Comparison of ENCODE assay signal across 8 cellular contexts in the genomic region with DNA sequence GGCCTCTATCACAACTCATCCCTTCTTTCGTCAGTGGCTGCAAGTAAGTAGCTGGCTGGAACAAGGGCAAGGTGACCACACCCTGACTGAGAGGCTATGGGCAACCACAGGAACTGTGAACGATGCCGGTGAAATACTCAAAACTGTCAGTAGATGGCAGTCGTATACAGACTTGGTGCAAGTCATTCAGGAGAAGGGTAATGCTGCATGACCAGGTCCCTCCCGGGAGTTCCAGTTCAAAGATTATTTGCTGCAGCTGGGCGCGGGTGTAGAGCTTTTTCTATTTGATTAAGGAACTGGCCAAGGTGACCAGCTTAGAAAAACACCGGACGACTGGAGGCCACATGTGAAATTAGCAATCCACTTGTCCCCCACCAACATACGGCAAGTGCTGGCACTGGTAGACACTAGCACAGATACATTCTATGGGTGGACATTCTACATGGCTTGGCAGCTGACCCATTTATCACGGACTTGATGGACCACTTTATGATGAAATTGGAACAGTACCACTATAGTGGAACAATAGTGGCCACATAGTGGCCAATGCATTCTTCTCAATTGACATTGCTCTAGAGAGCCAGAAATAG.
DNase-seq lines count a peak whose midpoint lies in the region; ATAC-seq, FAIRE-seq and TF ChIP-seq lines count a peak whose summit lies in the region.

No MANE protein-coding gene starts in this region.

- no peak overlapping the region for H3K27ac Mint-ChIP-seq in activated naive CD4-positive, alpha-beta T cell treated with anti-CD3 and anti-CD28 coated beads, Interleukin-2, amount 10 ng/mL, durations not matched to agents 7 days and 5 days

- ATAC-seq in GM21619 (IDR thresholded peaks at IDR 0.05; ENCODE audit: unreplicated experiment) (peak; percentile 90), left lung (peak; percentile 100)

- H3K27me3 ChIP-seq in HL-60 (ENCODE audit: insufficient read depth, poor library complexity, severe bottlenecking) (no peaks in the 10 kb centered on the region), OCI-LY3 (ENCODE audit: low read depth, low read length) (no peaks in the 10 kb centered on the region), left lung (no peaks in the 10 kb centered on the region)

- CTCF ChIA-PET in activated naive CD4-positive, alpha-beta T cell treated with anti-CD3 and anti-CD28 coated beads, Interleukin-2, amount 10 ng/mL, durations not matched to agents 7 days and 5 days (lab: Charles Lee) = interaction anchor here (0.8 kb wide), 1 partner anchor 9 kb away, joined by 3 read pairs; no protein-coding TSS in a partner anchor

- H3K4me1 ChIP-seq in OCI-LY3 (ENCODE audit: low read length) (no peaks in the 10 kb centered on the region), left lung (no peaks in the 10 kb centered on the region)

- peak overlapping the region; percentile 57; the same call in 1 of the 2 replicates for H2AFZ ChIP-seq in OCI-LY3 (ENCODE audit: low read depth, low read length)

- H3K9me3 ChIP-seq in OCI-LY3 (ENCODE audit: insufficient read depth, low read length) (no peaks in the 10 kb centered on the region), left lung (no peaks in the 10 kb centered on the region)

- no peaks in the 10 kb centered on the region for H3K79me2 ChIP-seq in OCI-LY3 (ENCODE audit: low read length)

- H3K4me1 Mint-ChIP-seq in activated naive CD4-positive, alpha-beta T cell treated with anti-CD3 and anti-CD28 coated beads, Interleukin-2, amount 10 ng/mL, durations not matched to agents 7 days and 5 days = no peaks in the 10 kb centered on the region

- no peak overlapping the region for H3K4me3 Mint-ChIP-seq in activated naive CD4-positive, alpha-beta T cell treated with anti-CD3 and anti-CD28 coated beads, Interleukin-2, amount 10 ng/mL, durations not matched to agents 7 days and 5 days

- peak; percentile 71 for FAIRE-seq in urothelium cell line (lab: Jason Lieb, UNC)

- H3K4me2 ChIP-seq in OCI-LY3 (ENCODE audit: low read length) = peak overlapping the region; percentile 76

- H3K4me3 ChIP-seq in HL-60 (replicated peaks; ENCODE audit: insufficient read depth, low read length) (no peak overlapping the region), OCI-LY3 (ENCODE audit: low read length) (peak overlapping the region; percentile 67), left lung (no peak overlapping the region)

- H3K9me3 Mint-ChIP-seq in activated naive CD4-positive, alpha-beta T cell treated with anti-CD3 and anti-CD28 coated beads, Interleukin-2, amount 10 ng/mL, durations not matched to agents 7 days and 5 days = no peaks in the 10 kb centered on the region

- no peaks in the 10 kb centered on the region for H3K27me3 Mint-ChIP-seq in activated naive CD4-positive, alpha-beta T cell treated with anti-CD3 and anti-CD28 coated beads, Interleukin-2, amount 10 ng/mL, durations not matched to agents 7 days and 5 days

- no peak overlapping the region for H3K27ac ChIP-seq in HL-60 (replicated peaks)
- H3K27ac ChIP-seq in OCI-LY3 (ENCODE audit: low read length) = no peak overlapping the region
- no peak overlapping the region for H3K27ac ChIP-seq in left lung

- H4K20me1 ChIP-seq in OCI-LY3 (ENCODE audit: insufficient read depth, low read length) = no peaks in the 10 kb centered on the region

- TF ChIP-seq CTCF in HL-60 (IDR thresholded peaks at IDR 0.05; ENCODE audit: insufficient read depth, low read length) (peak; percentile 68), OCI-LY3 (IDR thresholded peaks at IDR 0.05; ENCODE audit: low read depth, low read length) (peak; percentile 72), left lung (IDR thresholded peaks at IDR 0.05) (peak; percentile 51 to 52)

- no peaks in the 10 kb centered on the region for H3K36me3 Mint-ChIP-seq in activated naive CD4-positive, alpha-beta T cell treated with anti-CD3 and anti-CD28 coated beads, Interleukin-2, amount 10 ng/mL, durations not matched to agents 7 days and 5 days

- in situ Hi-C loops in T47D (cut with HindIII; ENCODE audit: low pct_unique_long_range_greater_than_20kb, low sequenced_read_pairs) = no loop called here

- peak; percentile 53 for DNase-seq in activated naive CD4-positive, alpha-beta T cell treated with anti-CD3 and anti-CD28 coated beads, Interleukin-2, amount 10 ng/mL, durations not matched to agents 7 days and 5 days
- no peak for DNase-seq in activated naive CD4-positive, alpha-beta T cell (lab: John Stamatoyannopoulos, UW)
- DNase-seq in HL-60 (ENCODE audit: low read depth in 1 of 2, low spot score in 1 of 2) = peak; percentile 63 to 76
- peak; percentile 18 to 85 for DNase-seq in T47D (ENCODE audit: low read depth in 1 of 2, low spot score in 1 of 2)
- no peak for DNase-seq in left lung
- DNase-seq in urothelium cell line (ENCODE audit: low spot score) = peak; percentile 67

- no peak overlapping the region for H3K9ac ChIP-seq in OCI-LY3 (ENCODE audit: low read length)

- intact Hi-C loops in left lung (cut with DNase I) = no loop called here

- H3K36me3 ChIP-seq in OCI-LY3 (replicated peaks; ENCODE audit: low read depth, low read length) = no peaks in the 10 kb centered on the region
- no peaks in the 10 kb centered on the region for H3K36me3 ChIP-seq in left lung

Comparison
In these comparisons a context has a peak if more than half of its experiments do, and no peak if none do; other contexts are left out.
1. DNase-seq: peak in activated naive CD4-positive, alpha-beta T cell treated with anti-CD3 and anti-CD28 coated beads, Interleukin-2, amount 10 ng/mL, durations not matched to agents 7 days and 5 days (single experiment), HL-60 (2 of 2), T47D (2 of 2) and urothelium cell line (single experiment); none in activated naive CD4-positive, alpha-beta T cell (0 of 4) and left lung (0 of 2).
2. Peak in every context shown above with its lines, with median percentiles within 50 percentile points of each other: CTCF ChIP-seq.